Comparison of ENCODE assay signal across 9 cellular contexts in genomic region chr1:234958702-234959649, GRCh38.
A peak's percentile ranks its signal among the peaks of the same experiment; 100 is the strongest.
DNase-seq lines count a peak whose midpoint lies in the region; ATAC-seq and TF ChIP-seq lines count a peak whose summit lies in the region.
"Had no signal": no experiment of that assay in that cellular context is flagged by ENCODE, and none has a peak within 500 bp of the region (broad histone marks: within the 10 kb centered on the region; RNA-seq: fewer than 3 reads in every experiment).

No MANE protein-coding gene starts in this region.

- peak overlapping the region; percentile 6 for H3K27ac Mint-ChIP-seq in activated naive CD4-positive, alpha-beta T cell treated with anti-CD3 and anti-CD28 coated beads, Interleukin-2, amount 50 U/mL, for 24 hours
- H3K27ac Mint-ChIP-seq in activated naive CD8-positive, alpha-beta T cell treated with anti-CD3 and anti-CD28 coated beads, Interleukin-2, amount 10 ng/mL, durations not matched to agents 7 days and 5 days, result peak overlapping the region; percentile 74
- peak overlapping the region; percentile 95 for H3K27ac Mint-ChIP-seq in type B pancreatic cell

- H3K4me1 ChIP-seq in mucosa of rectum (ENCODE audit: control insufficient read depth in 2 of 2, insufficient read depth in 2 of 2, low read length in 2 of 2), result peaks cover 84 to 92% of the 10 kb centered on the region in 2 donors

- peak overlapping the region in 1 of 2 donors; percentile 29 for H3K4me3 ChIP-seq in mucosa of rectum (ENCODE audit: low read length in 2 of 2)

- no peak overlapping the region for H3K4me3 Mint-ChIP-seq in activated naive CD4-positive, alpha-beta T cell treated with anti-CD3 and anti-CD28 coated beads, Interleukin-2, amount 50 U/mL, for 24 hours
- no peak overlapping the region for H3K4me3 Mint-ChIP-seq in activated naive CD8-positive, alpha-beta T cell treated with anti-CD3 and anti-CD28 coated beads, Interleukin-2, amount 10 ng/mL, durations not matched to agents 7 days and 5 days
- H3K4me3 Mint-ChIP-seq in type B pancreatic cell, result peak overlapping the region; percentile 57

- H3K9ac ChIP-seq in mucosa of rectum (ENCODE audit: low read depth in 1 of 2, low read length in 2 of 2), result peak overlapping the region; percentile 71 to 73

- H3K27me3 Mint-ChIP-seq in activated naive CD4-positive, alpha-beta T cell treated with anti-CD3 and anti-CD28 coated beads, Interleukin-2, amount 50 U/mL, for 24 hours, result no peaks in the 10 kb centered on the region
- H3K27me3 Mint-ChIP-seq in activated naive CD8-positive, alpha-beta T cell treated with anti-CD3 and anti-CD28 coated beads, Interleukin-2, amount 10 ng/mL, durations not matched to agents 7 days and 5 days, result no peaks in the 10 kb centered on the region
- no peaks in the 10 kb centered on the region for H3K27me3 Mint-ChIP-seq in type B pancreatic cell

- POLR2A ChIA-PET in activated naive CD8-positive, alpha-beta T cell treated with anti-CD3 and anti-CD28 coated beads, Interleukin-2, amount 10 ng/mL, durations not matched to agents 7 days and 5 days (lab: Charles Lee), result interaction anchor here (0.6 to 1.7 kb wide), 4 partner anchors 32 to 235 kb away, joined by 3 to 8 read pairs (median 4); no protein-coding TSS in a partner anchor

- no peaks in the 10 kb centered on the region for H3K9me3 ChIP-seq in mucosa of rectum (ENCODE audit: control insufficient read depth in 2 of 2, low read length in 2 of 2)

- no peaks in the 10 kb centered on the region for H3K36me3 ChIP-seq in mucosa of rectum (ENCODE audit: control insufficient read depth in 2 of 2, insufficient read depth in 2 of 2, low read length in 2 of 2)

- no peaks in the 10 kb centered on the region for H3K36me3 Mint-ChIP-seq in activated naive CD4-positive, alpha-beta T cell treated with anti-CD3 and anti-CD28 coated beads, Interleukin-2, amount 50 U/mL, for 24 hours
- H3K36me3 Mint-ChIP-seq in activated naive CD8-positive, alpha-beta T cell treated with anti-CD3 and anti-CD28 coated beads, Interleukin-2, amount 10 ng/mL, durations not matched to agents 7 days and 5 days, result no peaks in the 10 kb centered on the region
- H3K36me3 Mint-ChIP-seq in type B pancreatic cell, result no peaks in the 10 kb centered on the region

- no peaks in the 10 kb centered on the region for H3K27me3 ChIP-seq in mucosa of rectum (ENCODE audit: control insufficient read depth in 2 of 2, insufficient read depth in 2 of 2, low read length in 2 of 2)

- H3K27ac ChIP-seq in mucosa of rectum (ENCODE audit: low read depth in 2 of 2, low read length in 2 of 2), result peak overlapping the region; percentile 95 to 96

- no peak for DNase-seq in activated naive CD4-positive, alpha-beta T cell treated with anti-CD3 and anti-CD28 coated beads, Interleukin-2, amount 50 U/mL, for 16 hours
- DNase-seq in activated naive CD8-positive, alpha-beta T cell treated with anti-CD3 and anti-CD28 coated beads, Interleukin-2, amount 10 ng/mL, durations not matched to agents 7 days and 5 days, result no peak
- DNase-seq in type B pancreatic cell (ENCODE audit: extremely low spot score, unreplicated experiment), result peak; percentile 36
- DNase-seq in stimulated activated CD4-positive, alpha-beta T cell treated with anti-CD3 and anti-CD28 coated beads, Interleukin-4, amount 100 ng/mL, for 1 hour, result no peak
- no peak for DNase-seq in MV-4-11 (lab: John Stamatoyannopoulos, UW)
- DNase-seq: activated CD4-positive, CD25-positive, alpha-beta regulatory T cell had no signal

- ATAC-seq in activated naive CD8-positive, alpha-beta T cell treated with anti-CD3 and anti-CD28 coated beads, Interleukin-2, amount 10 ng/mL, durations not matched to agents 7 days and 5 days (ENCODE audit: low read depth), result no peak
- ATAC-seq in GM19395 (IDR thresholded peaks at IDR 0.05; ENCODE audit: unreplicated experiment), result no peak

- no peak for TF ChIP-seq CTCF in type B pancreatic cell (conservative IDR thresholded peaks at IDR 0.05)

- H3K4me1 Mint-ChIP-seq in activated naive CD4-positive, alpha-beta T cell treated with anti-CD3 and anti-CD28 coated beads, Interleukin-2, amount 50 U/mL, for 24 hours, result peaks cover 74% of the 10 kb centered on the region
- peaks cover 63% of the 10 kb centered on the region for H3K4me1 Mint-ChIP-seq in activated naive CD8-positive, alpha-beta T cell treated with anti-CD3 and anti-CD28 coated beads, Interleukin-2, amount 10 ng/mL, durations not matched to agents 7 days and 5 days
- peaks cover 78% of the 10 kb centered on the region for H3K4me1 Mint-ChIP-seq in type B pancreatic cell (ENCODE audit: unreplicated experiment)

- no peaks in the 10 kb centered on the region for H3K9me3 Mint-ChIP-seq in activated naive CD4-positive, alpha-beta T cell treated with anti-CD3 and anti-CD28 coated beads, Interleukin-2, amount 50 U/mL, for 24 hours
- no peaks in the 10 kb centered on the region for H3K9me3 Mint-ChIP-seq in activated naive CD8-positive, alpha-beta T cell treated with anti-CD3 and anti-CD28 coated beads, Interleukin-2, amount 10 ng/mL, durations not matched to agents 7 days and 5 days
- no peaks in the 10 kb centered on the region for H3K9me3 Mint-ChIP-seq in type B pancreatic cell

Comparison
In these comparisons a context has a peak if more than half of its experiments do, and no peak if none do; other contexts are left out.
1. H3K27ac Mint-ChIP-seq: peak in every context shown above with its lines; median percentile 95 in type B pancreatic cell; 74 in activated naive CD8-positive, alpha-beta T cell treated with anti-CD3 and anti-CD28 coated beads, Interleukin-2, amount 10 ng/mL, durations not matched to agents 7 days and 5 days; 6 in activated naive CD4-positive, alpha-beta T cell treated with anti-CD3 and anti-CD28 coated beads, Interleukin-2, amount 50 U/mL, for 24 hours.